Comparison of ENCODE assay signal across 21 cellular contexts in the genomic region with DNA sequence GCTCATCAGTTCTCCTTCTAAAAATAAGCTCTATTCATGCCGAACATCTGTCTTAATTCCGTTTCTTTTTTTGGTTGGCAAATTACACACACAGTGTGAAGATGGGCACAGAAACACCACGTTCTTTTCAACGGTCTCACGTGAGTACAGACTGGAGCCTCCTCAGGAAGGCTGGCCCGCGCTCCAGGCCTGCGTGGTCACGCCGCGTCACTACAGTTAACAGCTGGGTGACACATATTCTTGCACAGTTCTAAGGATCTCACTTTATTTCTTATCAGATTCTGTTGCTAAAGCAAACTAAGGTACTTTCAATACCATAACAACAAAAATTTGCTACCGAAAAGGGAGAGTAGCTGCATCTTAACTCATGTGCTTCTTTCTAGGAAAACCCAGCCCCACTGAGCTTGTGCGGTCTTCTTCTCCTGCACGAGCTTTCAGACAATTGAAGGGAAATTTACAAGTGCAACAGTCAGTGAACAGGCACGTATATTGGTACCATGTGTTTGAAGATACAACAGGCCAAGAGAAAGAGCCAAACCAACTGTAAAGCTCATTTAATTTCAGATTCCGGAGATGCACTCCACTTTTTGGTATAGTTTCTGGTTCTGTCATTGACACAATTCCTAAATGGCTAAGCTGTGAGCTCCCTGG. TPM values are rescaled to one million over a fixed set of nuclear protein-coding genes. Genes with fewer than 3 reads are reported as not detected.
DNase-seq lines count a peak whose midpoint lies in the region; ATAC-seq and TF ChIP-seq lines count a peak whose summit lies in the region.
"Had no signal": no experiment of that assay in that cellular context is flagged by ENCODE, and none has a peak within 500 bp of the region (broad histone marks: within the 10 kb centered on the region; RNA-seq: fewer than 3 reads in every experiment).

No MANE protein-coding gene starts in this region.

- no peak for TF ChIP-seq CTCF in natural killer cell (IDR thresholded peaks at IDR 0.05)
- no peak for TF ChIP-seq CTCF in Loucy (conservative IDR thresholded peaks at IDR 0.05; ENCODE audit: low read length)
- no peak for TF ChIP-seq CTCF in glutamatergic neuron (IDR thresholded peaks at IDR 0.05; ENCODE audit: partially characterized antibody, unreplicated experiment)
- no peak for TF ChIP-seq CTCF in upper lobe of right lung (IDR thresholded peaks at IDR 0.05)
- TF ChIP-seq CTCF in tibial artery (IDR thresholded peaks at IDR 0.05), result no peak

- H3K9ac ChIP-seq in Loucy (ENCODE audit: low read depth, low read length, poor library complexity, severe bottlenecking), result no peak overlapping the region

- H3K4me1 ChIP-seq in Loucy (ENCODE audit: insufficient read depth, low read length, poor library complexity, severe bottlenecking), result peaks cover 82% of the 10 kb centered on the region
- peaks cover 3% of the 10 kb centered on the region for H3K4me1 ChIP-seq in upper lobe of right lung
- H3K4me1 ChIP-seq in tibial artery, result no peaks in the 10 kb centered on the region
- H3K4me1 ChIP-seq: SJSA1 had no signal

- no peak overlapping the region for H3K4me3 ChIP-seq in Loucy (ENCODE audit: low read length, poor library complexity, severe bottlenecking)
- no peak overlapping the region for H3K4me3 ChIP-seq in upper lobe of right lung
- H3K4me3 ChIP-seq in tibial artery, result no peak overlapping the region
- H3K4me3 ChIP-seq: SJSA1 had no signal

- no peak for DNase-seq in natural killer cell
- no peak for DNase-seq in natural killer cell treated with Interleukin-12 subunit alpha and Interleukin-12 subunit beta and Interleukin-15 and Interleukin-18, amount 100 ng/mL, for 72 hours (ENCODE audit: low spot score)
- DNase-seq in glutamatergic neuron, result no peak
- DNase-seq in upper lobe of right lung, result peak; percentile 39
- no peak for DNase-seq in tibial artery
- DNase-seq: COR-L47, DMS153, HCEC 1CT, NCI-H1048, NCI-H146, NCI-H2081 treated with DMSO at 0.1 percent for 48 hours, NCI-H226, NCI-H526, OCI-M1 had no signal

- intact Hi-C loops in natural killer cell (cut with micrococcal nuclease), result loop anchor here (10.0 kb wide), 1 partner anchor 106 kb away; no protein-coding TSS in a partner anchor
- intact Hi-C loops in upper lobe of right lung (cut with DNase I), result no loop called here
- intact Hi-C loops in tibial artery (cut with DNase I; ENCODE audit: low total_unique reads), result no loop called here

- no peaks in the 10 kb centered on the region for H4K20me1 ChIP-seq in Loucy (ENCODE audit: insufficient read depth, low read length, poor library complexity, severe bottlenecking)

- H3K27ac ChIP-seq in upper lobe of right lung (no peak overlapping the region), tibial artery (no peak overlapping the region)
- H3K27ac ChIP-seq: HL-60, RWPE1, SJSA1 had no signal

- peak overlapping the region; percentile 13 for H3K4me2 ChIP-seq in Loucy (ENCODE audit: low read depth, low read length, poor library complexity, severe bottlenecking)

- H3K36me3 ChIP-seq in Loucy (ENCODE audit: insufficient read depth, low read length) (no peaks in the 10 kb centered on the region), upper lobe of right lung (peaks cover 34% of the 10 kb centered on the region), tibial artery (peaks cover 0 to 15% (median 6%) of the 10 kb centered on the region in 3 donors)
- H3K36me3 ChIP-seq: SJSA1 had no signal

- H3K9me2 ChIP-seq in Loucy (replicated peaks; ENCODE audit: low read depth, low read length), result no peaks in the 10 kb centered on the region

- peaks cover 2% of the 10 kb centered on the region; the same call in 1 of the 2 replicates for H3F3A ChIP-seq in Loucy (ENCODE audit: low read depth)

- H3K4me1 Mint-ChIP-seq in natural killer cell (peaks cover 28 to 29% of the 10 kb centered on the region in 2 donors), glutamatergic neuron (ENCODE audit: low read depth, unreplicated experiment) (peaks cover 59% of the 10 kb centered on the region)
- peaks cover 10 to 18% of the 10 kb centered on the region in 2 donors for H3K4me1 Mint-ChIP-seq in natural killer cell treated with Interleukin-12 subunit alpha and Interleukin-12 subunit beta and Interleukin-15 and Interleukin-18, amount 100 ng/mL, for 72 hours (ENCODE audit: low read depth in 2 of 2)

- no peaks in the 10 kb centered on the region for H3K9me3 ChIP-seq in Loucy (ENCODE audit: insufficient read depth, low read depth, low read length)
- no peaks in the 10 kb centered on the region for H3K9me3 ChIP-seq in upper lobe of right lung
- no peaks in the 10 kb centered on the region for H3K9me3 ChIP-seq in tibial artery
- H3K9me3 ChIP-seq: SJSA1 had no signal

- no peaks in the 10 kb centered on the region for H3K36me3 Mint-ChIP-seq in natural killer cell
- H3K36me3 Mint-ChIP-seq in natural killer cell treated with Interleukin-12 subunit alpha and Interleukin-12 subunit beta and Interleukin-15 and Interleukin-18, amount 100 ng/mL, for 72 hours, result no peaks in the 10 kb centered on the region
- no peaks in the 10 kb centered on the region for H3K36me3 Mint-ChIP-seq in glutamatergic neuron (ENCODE audit: unreplicated experiment)

- H2AFZ ChIP-seq in Loucy (ENCODE audit: low read length), result no peak overlapping the region

- H3K27ac Mint-ChIP-seq in natural killer cell, result peak overlapping the region in 1 of 2 donors; percentile 52
- no peak overlapping the region for H3K27ac Mint-ChIP-seq in natural killer cell treated with Interleukin-12 subunit alpha and Interleukin-12 subunit beta and Interleukin-15 and Interleukin-18, amount 100 ng/mL, for 72 hours
- H3K27ac Mint-ChIP-seq in glutamatergic neuron (ENCODE audit: unreplicated experiment), result peak overlapping the region; percentile 91
- H3K27ac Mint-ChIP-seq: B cell had no signal

- H3K79me2 ChIP-seq in Loucy (ENCODE audit: insufficient read depth, low read length), result no peaks in the 10 kb centered on the region

- H3K9me3 Mint-ChIP-seq in natural killer cell, result no peaks in the 10 kb centered on the region
- H3K9me3 Mint-ChIP-seq in natural killer cell treated with Interleukin-12 subunit alpha and Interleukin-12 subunit beta and Interleukin-15 and Interleukin-18, amount 100 ng/mL, for 72 hours, result no peaks in the 10 kb centered on the region
- H3K9me3 Mint-ChIP-seq in glutamatergic neuron (ENCODE audit: unreplicated experiment), result peaks cover 25% of the 10 kb centered on the region

- ATAC-seq in natural killer cell (peak in 2 of 3 donors; percentile 42 to 52), upper lobe of right lung (no peak), HG02571 (IDR thresholded peaks at IDR 0.05; ENCODE audit: unreplicated experiment) (no peak), esophagus mucosa (no peak)
- no peak for ATAC-seq in natural killer cell treated with Interleukin-12 subunit alpha and Interleukin-12 subunit beta and Interleukin-15 and Interleukin-18, amount 100 ng/mL, for 72 hours

- no peaks in the 10 kb centered on the region for H3K27me3 ChIP-seq in Loucy (ENCODE audit: insufficient read depth, low read length, poor library complexity, severe bottlenecking)
- H3K27me3 ChIP-seq in upper lobe of right lung, result no peaks in the 10 kb centered on the region
- no peaks in the 10 kb centered on the region for H3K27me3 ChIP-seq in tibial artery
- H3K27me3 ChIP-seq: SJSA1 had no signal

- H3K27me3 Mint-ChIP-seq in natural killer cell (ENCODE audit: low read depth in 2 of 2), result peaks cover 21 to 43% of the 10 kb centered on the region in 2 donors
- H3K27me3 Mint-ChIP-seq in natural killer cell treated with Interleukin-12 subunit alpha and Interleukin-12 subunit beta and Interleukin-15 and Interleukin-18, amount 100 ng/mL, for 72 hours, result peaks cover 26 to 34% of the 10 kb centered on the region in 2 donors
- peaks cover 31% of the 10 kb centered on the region for H3K27me3 Mint-ChIP-seq in glutamatergic neuron (ENCODE audit: unreplicated experiment)

- H3K4me3 Mint-ChIP-seq in natural killer cell, result no peak overlapping the region
- no peak overlapping the region for H3K4me3 Mint-ChIP-seq in natural killer cell treated with Interleukin-12 subunit alpha and Interleukin-12 subunit beta and Interleukin-15 and Interleukin-18, amount 100 ng/mL, for 72 hours
- peak overlapping the region; percentile 72 for H3K4me3 Mint-ChIP-seq in glutamatergic neuron (ENCODE audit: unreplicated experiment)
- H3K4me3 Mint-ChIP-seq: B cell had no signal

RNA-seq across cellular contexts. Expression of a gene that starts 55.6 kb away (rescaled TPM):
- 10 to 100 TPM; 26.3 to 31.1 (median 30.4) TPM for total RNA-seq in natural killer cell
- total RNA-seq in natural killer cell treated with Interleukin-12 subunit alpha and Interleukin-12 subunit beta and Interleukin-15 and Interleukin-18, amount 100 ng/mL, for 72 hours, result 10 to 100 TPM; 11.5 to 30.4 TPM
- total RNA-seq in glutamatergic neuron (ENCODE audit: unreplicated experiment), result 17.0 TPM
- 51.2 TPM for total RNA-seq in upper lobe of right lung
- 43.4 TPM for total RNA-seq in esophagus mucosa

Comparison
In these comparisons a context has a peak if more than half of its experiments do, and no peak if none do; other contexts are left out.
1. ATAC-seq: peak in natural killer cell (2 of 3); none in natural killer cell treated with Interleukin-12 subunit alpha and Interleukin-12 subunit beta and Interleukin-15 and Interleukin-18, amount 100 ng/mL, for 72 hours (0 of 2), upper lobe of right lung (single experiment), HG02571 (single experiment) and esophagus mucosa (single experiment).